In the genomic region with DNA sequence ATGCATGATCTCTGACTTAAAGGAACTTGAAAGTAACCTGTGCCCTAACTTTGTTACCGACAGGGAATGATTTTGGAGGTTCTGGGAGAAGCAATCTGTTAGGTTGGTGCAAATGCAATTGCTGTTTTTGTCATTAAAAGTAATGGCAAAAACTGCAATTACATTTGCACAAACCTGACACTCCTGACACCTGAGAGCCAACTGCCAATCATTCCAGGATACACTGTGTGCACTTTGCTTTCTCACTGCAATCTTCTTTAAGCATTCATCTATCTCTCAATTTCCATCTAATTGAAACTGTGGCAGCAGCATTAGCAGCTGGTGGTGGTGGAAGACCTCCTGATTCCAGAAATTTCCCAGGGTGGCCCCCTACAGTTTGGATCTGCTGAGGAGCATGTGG, we compare ENCODE assay signal across 29 cellular contexts.
"Had no signal": no experiment of that assay in that cellular context is flagged by ENCODE, and none has a peak within 500 bp of the region (broad histone marks: within the 10 kb centered on the region; RNA-seq: fewer than 3 reads in every experiment).

No MANE protein-coding gene starts in this region.

- H3K27ac ChIP-seq: neural progenitor cell, ovary, parathyroid adenoma, psoas muscle, right lobe of liver, sigmoid colon, stomach, thoracic aorta, thyroid gland, tibial nerve, upper lobe of left lung, vagina had no signal

- H3K27me3 ChIP-seq: neural progenitor cell, ovary, right lobe of liver, sigmoid colon, stomach, thyroid gland, tibial nerve, upper lobe of left lung, vagina had no signal

- H3K4me3 ChIP-seq: neural progenitor cell, ovary, psoas muscle, right lobe of liver, sigmoid colon, stomach, thoracic aorta, thyroid gland, tibial nerve, upper lobe of left lung, vagina had no signal

- H2AFZ ChIP-seq: neural progenitor cell, parathyroid adenoma had no signal

- H3K79me2 ChIP-seq: parathyroid adenoma had no signal

- H3K9me3 Mint-ChIP-seq: naive thymus-derived CD8-positive, alpha-beta T cell; natural killer cell treated with Interleukin-12 subunit alpha and Interleukin-12 subunit beta and Interleukin-15 and Interleukin-18, amount 100 ng/mL, for 72 hours; neural progenitor cell; stimulated activated effector memory CD8-positive, alpha-beta T cell treated with anti-CD3 and anti-CD28 coated beads, Interleukin-12 subunit alpha, Interleukin-12 subunit beta, amount 100 ng/mL, for 72 hours; stimulated activated naive B cell treated with anti-CD40 and anti-IgM and Interleukin-4, amounts not matched to agents 10 μg/mL and 1 μg/mL and 100 μg/mL, for 72 hours; stimulated activated naive CD8-positive, alpha-beta T cell treated with anti-CD3 and anti-CD28 coated beads, Interleukin-15, Interleukin-2, amounts not matched to agents 100 ng/mL and 50 ng/mL, for 24 hours had no signal

- H3K27ac Mint-ChIP-seq: naive thymus-derived CD8-positive, alpha-beta T cell; natural killer cell treated with Interleukin-12 subunit alpha and Interleukin-12 subunit beta and Interleukin-15 and Interleukin-18, amount 100 ng/mL, for 72 hours; neural progenitor cell; progenitor cell of endocrine pancreas; stimulated activated effector memory CD8-positive, alpha-beta T cell treated with anti-CD3 and anti-CD28 coated beads, Interleukin-12 subunit alpha, Interleukin-12 subunit beta, amount 100 ng/mL, for 72 hours; stimulated activated naive B cell treated with anti-CD40 and anti-IgM and Interleukin-4, amounts not matched to agents 10 μg/mL and 1 μg/mL and 100 μg/mL, for 72 hours; stimulated activated naive CD8-positive, alpha-beta T cell treated with anti-CD3 and anti-CD28 coated beads, Interleukin-15, Interleukin-2, amounts not matched to agents 100 ng/mL and 50 ng/mL, for 24 hours had no signal

- DNase-seq: naive B cell; naive thymus-derived CD8-positive, alpha-beta T cell; occipital lobe; ovary; posterior cingulate gyrus; psoas muscle; right cardiac atrium; sigmoid colon; small intestine; stimulated activated CD4-positive, alpha-beta T cell treated with anti-CD3 and anti-CD28 coated beads, Interleukin-2, amount 100 ng/mL, for 24 hours; stimulated activated CD4-positive, alpha-beta T cell treated with anti-CD3 and anti-CD28 coated beads, Interleukin-2, amount 100 ng/mL, for 48 hours; stimulated activated CD4-positive, alpha-beta T cell treated with anti-CD3 and anti-CD28 coated beads, Interleukin-4, amount 100 ng/mL, for 24 hours; stimulated activated naive B cell treated with anti-CD40 and anti-IgM and Interleukin-4, amounts not matched to agents 10 μg/mL and 1 μg/mL and 100 μg/mL, for 72 hours; stimulated activated naive CD4-positive, alpha-beta T cell treated with Interleukin-2 at 50 U/mL for 16 hours; stomach; thyroid gland; trophoblast cell had no signal

- H3K9me3 ChIP-seq: ovary, psoas muscle, right lobe of liver, sigmoid colon, stomach, thoracic aorta, thyroid gland, tibial nerve, upper lobe of left lung, vagina had no signal

- FAIRE-seq: small intestine, urothelium cell line had no signal

- H3K9ac ChIP-seq: neural progenitor cell, parathyroid adenoma had no signal

- H3K4me1 Mint-ChIP-seq: naive B cell; naive thymus-derived CD8-positive, alpha-beta T cell; stimulated activated effector memory CD8-positive, alpha-beta T cell treated with anti-CD3 and anti-CD28 coated beads, Interleukin-12 subunit alpha, Interleukin-12 subunit beta, amount 100 ng/mL, for 72 hours; stimulated activated naive B cell treated with anti-CD40 and anti-IgM and Interleukin-4, amounts not matched to agents 10 μg/mL and 1 μg/mL and 100 μg/mL, for 72 hours had no signal

- H3K36me3 Mint-ChIP-seq: naive B cell; naive thymus-derived CD8-positive, alpha-beta T cell; natural killer cell treated with Interleukin-12 subunit alpha and Interleukin-12 subunit beta and Interleukin-15 and Interleukin-18, amount 100 ng/mL, for 72 hours; neural progenitor cell; stimulated activated effector memory CD8-positive, alpha-beta T cell treated with anti-CD3 and anti-CD28 coated beads, Interleukin-12 subunit alpha, Interleukin-12 subunit beta, amount 100 ng/mL, for 72 hours; stimulated activated naive B cell treated with anti-CD40 and anti-IgM and Interleukin-4, amounts not matched to agents 10 μg/mL and 1 μg/mL and 100 μg/mL, for 72 hours had no signal

- H3K4me2 ChIP-seq: neural progenitor cell had no signal

- H3K4me3 Mint-ChIP-seq: naive B cell; naive thymus-derived CD8-positive, alpha-beta T cell; natural killer cell treated with Interleukin-12 subunit alpha and Interleukin-12 subunit beta and Interleukin-15 and Interleukin-18, amount 100 ng/mL, for 72 hours; neural progenitor cell; stimulated activated effector memory CD8-positive, alpha-beta T cell treated with anti-CD3 and anti-CD28 coated beads, Interleukin-12 subunit alpha, Interleukin-12 subunit beta, amount 100 ng/mL, for 72 hours; stimulated activated naive B cell treated with anti-CD40 and anti-IgM and Interleukin-4, amounts not matched to agents 10 μg/mL and 1 μg/mL and 100 μg/mL, for 72 hours; stimulated activated naive CD8-positive, alpha-beta T cell treated with anti-CD3 and anti-CD28 coated beads, Interleukin-15, Interleukin-2, amounts not matched to agents 100 ng/mL and 50 ng/mL, for 24 hours had no signal

- H3K36me3 ChIP-seq: neural progenitor cell, ovary, right lobe of liver, sigmoid colon, stomach, thoracic aorta, thyroid gland, tibial nerve, upper lobe of left lung, vagina had no signal
